ENCODE assay signal across 8 cellular contexts in genomic region chr3:134885877-134886621, GRCh38.
DNase-seq lines count a peak whose midpoint lies in the region; FAIRE-seq and TF ChIP-seq lines count a peak whose summit lies in the region.

No MANE protein-coding gene starts in this region.

- H3K4me1 ChIP-seq in GM23248 (ENCODE audit: insufficient read depth) = peaks cover 5% of the 10 kb centered on the region
- peaks cover 11% of the 10 kb centered on the region for H3K4me1 ChIP-seq in mesenchymal stem cell (ENCODE audit: control insufficient read depth, insufficient read depth, low read depth, low read length)
- H3K4me1 ChIP-seq in A673 (ENCODE audit: insufficient read depth, low read length, poor library complexity, severe bottlenecking) = no peaks in the 10 kb centered on the region

- no peak overlapping the region for H2BK120ac ChIP-seq in mesenchymal stem cell (ENCODE audit: low read depth, low read length)

- H3K9me2 ChIP-seq in GM23248 (ENCODE audit: insufficient read depth) = no peaks in the 10 kb centered on the region

- H3K9ac ChIP-seq in GM23248 (no peak overlapping the region), mesenchymal stem cell (ENCODE audit: low read length) (no peak overlapping the region)

- H2AFZ ChIP-seq in GM23248 (no peak overlapping the region), mesenchymal stem cell (ENCODE audit: low read depth, low read length) (no peak overlapping the region)

- H3K79me1 ChIP-seq in mesenchymal stem cell (replicated peaks; ENCODE audit: low read length, poor library complexity, severe bottlenecking) = peaks cover 2% of the 10 kb centered on the region

- H3K9me3 ChIP-seq in GM23248 (ENCODE audit: low read depth) = no peaks in the 10 kb centered on the region
- peaks cover 4% of the 10 kb centered on the region for H3K9me3 ChIP-seq in KOPT-K1 (ENCODE audit: insufficient read depth, low read length, poor library complexity, severe bottlenecking)
- peaks cover 3% of the 10 kb centered on the region for H3K9me3 ChIP-seq in mesenchymal stem cell (ENCODE audit: control insufficient read depth, low read length)
- no peaks in the 10 kb centered on the region for H3K9me3 ChIP-seq in A673 (ENCODE audit: low read depth, low read length, poor library complexity, severe bottlenecking)

- TF ChIP-seq CTCF in A673 (conservative IDR thresholded peaks at IDR 0.05; ENCODE audit: low read depth, low read length) = no peak
- no peak for TF ChIP-seq CTCF in coronary artery (IDR thresholded peaks at IDR 0.05)

- no peak overlapping the region for H3K4ac ChIP-seq in mesenchymal stem cell (ENCODE audit: low read depth in 1 of 2, low read length in 2 of 2)

- H3K27ac ChIP-seq in GM23248 (no peak overlapping the region), KOPT-K1 (ENCODE audit: low read depth, low read length, poor library complexity, severe bottlenecking) (peak overlapping the region; percentile 19), mesenchymal stem cell (ENCODE audit: low read length, poor library complexity, severe bottlenecking) (peak overlapping the region; percentile 57), A673 (ENCODE audit: low read depth, low read length, poor library complexity, severe bottlenecking) (no peak overlapping the region), coronary artery (no peak overlapping the region)

- H3K18ac ChIP-seq in mesenchymal stem cell (ENCODE audit: low read depth in 1 of 2, low read length in 2 of 2) = no peak overlapping the region

- no peak overlapping the region for H2BK12ac ChIP-seq in mesenchymal stem cell (ENCODE audit: low read length in 2 of 2)

- H3K14ac ChIP-seq in mesenchymal stem cell (ENCODE audit: low read length in 2 of 2) = no peak overlapping the region

- DNase-seq in GM18507 (ENCODE audit: extremely low spot score, insufficient read length, low read depth) = peak; percentile 35
- DNase-seq in GM23248 = peak; percentile 59
- DNase-seq in mesenchymal stem cell = no peak
- no peak for DNase-seq in A673 (ENCODE audit: low spot score)
- DNase-seq in coronary artery (ENCODE audit: low spot score) = no peak
- no peak for DNase-seq in LoVo (ENCODE audit: low spot score)
- no peak for DNase-seq in stimulated activated CD8-positive, alpha-beta memory T cell treated with anti-CD3 and anti-CD28 coated beads, Interleukin-4, amount 100 ng/mL, for 48 hours

- H3K23ac ChIP-seq in mesenchymal stem cell (ENCODE audit: low read length in 2 of 2) = no peak overlapping the region

- H4K20me1 ChIP-seq in GM23248 (ENCODE audit: insufficient read depth) = no peaks in the 10 kb centered on the region

- no peak overlapping the region for H2BK15ac ChIP-seq in mesenchymal stem cell (ENCODE audit: low read depth, poor library complexity, severe bottlenecking)

- H3K27me3 ChIP-seq in GM23248 (replicated peaks; ENCODE audit: insufficient read depth) = no peaks in the 10 kb centered on the region
- H3K27me3 ChIP-seq in mesenchymal stem cell (ENCODE audit: control insufficient read depth in 1 of 2, insufficient read depth in 1 of 2, low read length in 2 of 2) = no peaks in the 10 kb centered on the region
- peaks cover 19% of the 10 kb centered on the region for H3K27me3 ChIP-seq in A673 (replicated peaks; ENCODE audit: insufficient read depth, low read depth, low read length, poor library complexity)

- 54 to 57% methylated on average over 6 of the region's 6 CpGs for WGBS in GM23248 (ENCODE audit: low coverage in 1 of 2, low lambda C conversion rate in 2 of 2, missing lambda C conversion rate in 2 of 2), 2 experiments
- WGBS in mesenchymal stem cell = 68% methylated on average over 5 of the region's 6 CpGs

- peak; percentile 99 for FAIRE-seq in GM18507 (lab: Jason Lieb, UNC)

- intact Hi-C loops in A673 (cut with micrococcal nuclease; ENCODE audit: unreplicated experiment) = no loop called here

- BruUV-seq in A673 (replicated peaks; lab: Mats Ljungman, UMichigan) = no TSS peak

- in situ Hi-C loops in GM23248 (cut with MboI) = no loop called here

- H3K4me3 ChIP-seq in GM23248 = no peak overlapping the region
- H3K4me3 ChIP-seq in mesenchymal stem cell (ENCODE audit: insufficient read depth in 1 of 2, low read depth in 1 of 2, low read length in 2 of 2) = no peak overlapping the region
- no peak overlapping the region for H3K4me3 ChIP-seq in A673 (ENCODE audit: low read depth, low read length, poor library complexity, severe bottlenecking)
- H3K4me3 ChIP-seq in coronary artery = no peak overlapping the region

- POLR2A ChIA-PET in A673 (lab: Charles Lee; ENCODE audit: low non-redundant PET) = no interaction called here

- H2BK5ac ChIP-seq in mesenchymal stem cell (ENCODE audit: low read depth, low read length, poor library complexity, severe bottlenecking) = no peak overlapping the region

- H3K79me2 ChIP-seq in GM23248 (ENCODE audit: insufficient read depth) = no peaks in the 10 kb centered on the region

- H4K8ac ChIP-seq in mesenchymal stem cell (ENCODE audit: low read length) = no peak overlapping the region

- H2AK5ac ChIP-seq in mesenchymal stem cell (ENCODE audit: low read length, severe bottlenecking) = no peak overlapping the region

- no peak overlapping the region for H3K4me2 ChIP-seq in GM23248 (ENCODE audit: unreplicated experiment)
- no peak overlapping the region for H3K4me2 ChIP-seq in mesenchymal stem cell (ENCODE audit: low read length, poor library complexity, severe bottlenecking)

- H3K36me3 ChIP-seq in GM23248 (ENCODE audit: low read depth) (no peaks in the 10 kb centered on the region), KOPT-K1 (ENCODE audit: insufficient read depth, low read length) (no peaks in the 10 kb centered on the region), mesenchymal stem cell (ENCODE audit: control insufficient read depth in 1 of 2, insufficient read depth in 2 of 2, low read depth in 1 of 2, low read length in 2 of 2) (no peaks in the 10 kb centered on the region), A673 (ENCODE audit: insufficient read depth, low read length, poor library complexity, severe bottlenecking) (no peaks in the 10 kb centered on the region)

- CTCF ChIA-PET in A673 (lab: Charles Lee) = no interaction called here

- no peak overlapping the region for H4K91ac ChIP-seq in mesenchymal stem cell (ENCODE audit: low read length)

- H3F3A ChIP-seq in GM23248 (ENCODE audit: insufficient read depth) = peaks cover 3% of the 10 kb centered on the region; the same call in 1 of the 2 replicates

Comparison
In these comparisons a context has a peak if more than half of its experiments do, and no peak if none do; other contexts are left out.
1. DNase-seq: peak in GM18507 (single experiment) and GM23248 (single experiment); none in mesenchymal stem cell (single experiment), A673 (single experiment), coronary artery (single experiment), LoVo (single experiment) and stimulated activated CD8-positive, alpha-beta memory T cell treated with anti-CD3 and anti-CD28 coated beads, Interleukin-4, amount 100 ng/mL, for 48 hours (single experiment).
2. H3K27ac ChIP-seq: peak in KOPT-K1 (single experiment) and mesenchymal stem cell (single experiment); none in GM23248 (single experiment), A673 (single experiment) and coronary artery (0 of 2).